8 cellular contexts compared by ENCODE assay signal in genomic region chr17:48624544-48625501, GRCh38. TPM values are rescaled to one million over a fixed set of nuclear protein-coding genes. Genes with fewer than 3 reads are reported as not detected.
DNase-seq lines count a peak whose midpoint lies in the region; ATAC-seq and TF ChIP-seq lines count a peak whose summit lies in the region.

No MANE protein-coding gene starts in this region.

- peak overlapping the region; percentile 62 for H3K4me3 Mint-ChIP-seq in osteocyte (ENCODE audit: unreplicated experiment)

- no peak for ATAC-seq in HG02571 (IDR thresholded peaks at IDR 0.05; ENCODE audit: unreplicated experiment)
- no peak for ATAC-seq in activated CD4-positive, CD25-positive, alpha-beta regulatory T cell treated with anti-CD3 and anti-CD28 coated beads, Interleukin-2, amount 50 U/mL, for 24 hours

- peaks cover 5% of the 10 kb centered on the region for H3K4me1 Mint-ChIP-seq in osteocyte (ENCODE audit: unreplicated experiment)

- H3K27me3 Mint-ChIP-seq in osteocyte (ENCODE audit: unreplicated experiment), result peaks cover 84% of the 10 kb centered on the region

- H3K27ac Mint-ChIP-seq in osteocyte (ENCODE audit: unreplicated experiment), result no peak overlapping the region

- H3K27ac ChIP-seq in epithelial cell of prostate, result peak overlapping the region; percentile 48

- DNase-seq in DMS 273 (lab: John Stamatoyannopoulos, UW; ENCODE audit: unreplicated experiment) (peak; percentile 48), DMS 273 treated with DMSO at 0.1 percent for 48 hours (lab: John Stamatoyannopoulos, UW) (no peak), RKO (ENCODE audit: low spot score) (peak; percentile 50), epithelial cell of prostate (ENCODE audit: low read depth, low spot score) (no peak), osteocyte (ENCODE audit: extremely low spot score, unreplicated experiment) (no peak)
- no peak for DNase-seq in activated CD8-positive, alpha-beta memory T cell treated with anti-CD3 and anti-CD28 coated beads, Interleukin-2, amount 50 U/mL, for 4 hours

- no peak for TF ChIP-seq CTCF in osteocyte (IDR thresholded peaks at IDR 0.05)

- no peaks in the 10 kb centered on the region for H3K9me3 Mint-ChIP-seq in osteocyte (ENCODE audit: unreplicated experiment)

- H3K36me3 Mint-ChIP-seq in osteocyte (ENCODE audit: unreplicated experiment), result peaks cover 2% of the 10 kb centered on the region

RNA-seq across cellular contexts. Expression of gene HOXB9, which starts 1.3 kb away (rescaled TPM):
- total RNA-seq in osteocyte, result not detected in 2 replicates

RNA-seq across cellular contexts. Expression of gene HOXB8, which starts 9.7 kb away (rescaled TPM):
- not detected in 2 replicates for total RNA-seq in osteocyte

RNA-seq across cellular contexts. Expression of gene HOXB7, which starts 14.0 kb away (rescaled TPM):
- total RNA-seq in osteocyte, result not detected in 2 replicates

RNA-seq across cellular contexts. Expression of gene HOXB6, which starts 20.0 kb away (rescaled TPM):
- not detected in 2 replicates for total RNA-seq in osteocyte

RNA-seq across cellular contexts. Expression of gene HOXB5, which starts 31.2 kb away (rescaled TPM):
- total RNA-seq in osteocyte, result not detected in 2 replicates

Comparison
In these comparisons a context has a peak if more than half of its experiments do, and no peak if none do; other contexts are left out.
1. DNase-seq: peak in DMS 273 (single experiment) and RKO (single experiment); none in DMS 273 treated with DMSO at 0.1 percent for 48 hours (single experiment), epithelial cell of prostate (single experiment), osteocyte (single experiment) and activated CD8-positive, alpha-beta memory T cell treated with anti-CD3 and anti-CD28 coated beads, Interleukin-2, amount 50 U/mL, for 4 hours (single experiment).